ENCODE assay signal across 29 cellular contexts in the genomic region with DNA sequence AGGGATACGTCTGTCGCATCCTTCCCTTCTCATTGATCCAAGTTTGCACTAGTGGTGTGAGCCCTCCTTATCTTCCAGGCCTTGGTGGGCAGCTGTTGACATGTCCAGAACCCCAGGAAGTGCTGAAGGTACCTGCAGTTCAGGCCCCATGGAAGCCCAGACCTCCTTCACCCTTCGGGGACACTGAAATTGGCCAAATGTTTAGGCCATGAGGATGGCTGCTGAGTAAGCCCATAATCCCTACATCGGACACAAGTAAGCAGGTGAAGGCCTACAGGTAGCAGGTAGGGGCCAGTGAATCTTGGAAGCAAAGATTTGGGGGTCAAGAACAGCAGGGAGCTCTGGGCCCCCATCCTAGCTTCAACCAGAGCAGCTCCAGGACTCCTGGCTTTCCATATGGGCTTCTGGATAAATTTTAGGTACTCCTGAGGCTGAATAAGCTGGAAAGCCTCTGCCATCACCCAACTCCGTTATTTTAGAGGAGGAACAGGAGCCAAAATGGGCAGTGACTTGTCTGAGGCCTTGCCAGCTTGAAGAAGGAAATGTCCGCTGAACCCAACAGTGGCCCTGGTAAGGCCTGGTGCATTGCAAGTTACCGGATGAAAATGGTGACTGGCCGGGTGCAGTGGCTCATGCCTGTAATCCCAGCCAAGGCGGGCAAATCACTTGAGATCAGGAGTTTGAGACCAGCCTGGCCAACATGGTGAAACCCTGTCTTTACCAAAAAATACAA. TPM values are rescaled to one million over a fixed set of nuclear protein-coding genes. Genes with fewer than 3 reads are reported as not detected.
DNase-seq lines count a peak whose midpoint lies in the region; ATAC-seq, FAIRE-seq and TF ChIP-seq lines count a peak whose summit lies in the region.
"Had no signal": no experiment of that assay in that cellular context is flagged by ENCODE, and none has a peak within 500 bp of the region (broad histone marks: within the 10 kb centered on the region; RNA-seq: fewer than 3 reads in every experiment).

No MANE protein-coding gene starts in this region.

- H3K27ac ChIP-seq in HepG2 (ENCODE audit: extremely low read length, insufficient read depth, low read length): no peak overlapping the region
- H3K27ac ChIP-seq: A549, epithelial cell of prostate, hepatocyte, pancreas, VCaP had no signal

- H3K9ac ChIP-seq in HepG2 (ENCODE audit: insufficient read depth, low read depth, low read length): no peak overlapping the region

- no peak overlapping the region for H3K27ac Mint-ChIP-seq in activated CD8-positive, alpha-beta memory T cell treated with anti-CD3 and anti-CD28 coated beads, Interleukin-2, amount 10 ng/mL, durations not matched to agents 7 days and 5 days
- peak overlapping the region; percentile 31 for H3K27ac Mint-ChIP-seq in activated naive CD8-positive, alpha-beta T cell treated with anti-CD3 and anti-CD28 coated beads for 36 hours
- peak overlapping the region; percentile 65 for H3K27ac Mint-ChIP-seq in stimulated activated naive B cell treated with anti-CD40 and anti-IgM and Interleukin-4, amounts not matched to agents 10 μg/mL and 1 μg/mL and 100 μg/mL, for 72 hours

- H3K4me1 ChIP-seq in HepG2 (ENCODE audit: insufficient read depth, low read length) (0 out of 2 replicates have a peak, but pooled peaks cover 5% of the 10 kb centered on the region), HAP-1 (peaks cover 5% of the 10 kb centered on the region; the same call in 1 of the 2 replicates)

- in situ Hi-C loops in HepG2 (cut with HindIII; ENCODE audit: extremely low pct_ligation_motif_present, low pct_unique_long_range_greater_than_20kb): loop anchor here (5.0 kb wide), 1 partner anchor 161 kb away; no protein-coding TSS in a partner anchor
- in situ Hi-C loops in HAP-1 (cut with MboI; ENCODE audit: low sequenced_read_pairs): loop anchor here (10.0 kb wide), 1 partner anchor 159 kb away; no protein-coding TSS in a partner anchor

- no peaks in the 10 kb centered on the region for H3K27me3 ChIP-seq in HepG2 (ENCODE audit: control insufficient read depth in 1 of 2, insufficient read depth in 2 of 2, low read length in 2 of 2)
- no peaks in the 10 kb centered on the region for H3K27me3 ChIP-seq in HAP-1 (ENCODE audit: low read depth)
- H3K27me3 ChIP-seq: hepatocyte, pancreas had no signal

- CTCF ChIA-PET in activated CD8-positive, alpha-beta memory T cell treated with anti-CD3 and anti-CD28 coated beads, Interleukin-2, amount 10 ng/mL, durations not matched to agents 7 days and 5 days (lab: Charles Lee): interaction anchor here (0.8 to 3.4 kb wide), 3 partner anchors 45 to 184 kb away, joined by 3 to 10 read pairs (median 8); a partner anchor contains a TSS
- CTCF ChIA-PET in HepG2 (lab: Yijun Ruan, JAX; ENCODE audit: low intra/inter-chr PET ratio, low total read pairs): no interaction called here

- TF ChIP-seq CTCF in HepG2 (CRISPR knock-in tag; IDR thresholded peaks at IDR 0.05): no peak

- BruUV-seq in HepG2 (replicated peaks; lab: Mats Ljungman, UMichigan): no TSS peak

- no peak for TF ChIP-seq EP300 in HepG2 (IDR thresholded peaks at IDR 0.05; ENCODE audit: low read depth in 2 of 2, low read length in 2 of 2)
- TF ChIP-seq EP300 in HepG2 (CRISPR knock-in tag; IDR thresholded peaks at IDR 0.05; ENCODE audit: borderline replicate concordance): no peak

- TF ChIP-seq POLR2A in HepG2 (IDR thresholded peaks at IDR 0.05; ENCODE audit: insufficient read depth in 1 of 2, low read depth in 2 of 2, low read length in 2 of 2): no peak

- peaks cover 10% of the 10 kb centered on the region for H3K36me3 Mint-ChIP-seq in activated CD8-positive, alpha-beta memory T cell treated with anti-CD3 and anti-CD28 coated beads, Interleukin-2, amount 10 ng/mL, durations not matched to agents 7 days and 5 days
- peaks cover 30% of the 10 kb centered on the region for H3K36me3 Mint-ChIP-seq in activated naive CD8-positive, alpha-beta T cell treated with anti-CD3 and anti-CD28 coated beads for 36 hours
- H3K36me3 Mint-ChIP-seq in stimulated activated naive B cell treated with anti-CD40 and anti-IgM and Interleukin-4, amounts not matched to agents 10 μg/mL and 1 μg/mL and 100 μg/mL, for 72 hours: peaks cover 24 to 46% of the 10 kb centered on the region in 2 donors

- H2AFZ ChIP-seq in HepG2 (ENCODE audit: low read length): no peak overlapping the region
- H2AFZ ChIP-seq: hepatocyte had no signal

- H3K9me3 Mint-ChIP-seq in activated CD8-positive, alpha-beta memory T cell treated with anti-CD3 and anti-CD28 coated beads, Interleukin-2, amount 10 ng/mL, durations not matched to agents 7 days and 5 days (ENCODE audit: low read depth): no peaks in the 10 kb centered on the region
- peaks cover 2% of the 10 kb centered on the region for H3K9me3 Mint-ChIP-seq in activated naive CD8-positive, alpha-beta T cell treated with anti-CD3 and anti-CD28 coated beads for 36 hours
- H3K9me3 Mint-ChIP-seq in stimulated activated naive B cell treated with anti-CD40 and anti-IgM and Interleukin-4, amounts not matched to agents 10 μg/mL and 1 μg/mL and 100 μg/mL, for 72 hours: peaks cover 0 to 3% of the 10 kb centered on the region in 2 donors
- H3K9me3 Mint-ChIP-seq: CD4-positive, alpha-beta memory T cell had no signal

- H3K4me2 ChIP-seq in HepG2 (ENCODE audit: low read depth, low read length): no peak overlapping the region
- H3K4me2 ChIP-seq: A549, hepatocyte had no signal

- intact Hi-C loops in HepG2 (cut with micrococcal nuclease; ENCODE audit: unreplicated experiment): no loop called here

- WGBS in HepG2 (ENCODE audit: low lambda C conversion rate): 96% methylated on average over 9 of the region's 9 CpGs

- POLR2A ChIA-PET in HepG2 (lab: Yijun Ruan, JAX): no interaction called here

- DNase-seq in activated CD8-positive, alpha-beta memory T cell treated with anti-CD3 and anti-CD28 coated beads for 24 hours: peak; percentile 51
- DNase-seq in activated CD8-positive, alpha-beta memory T cell treated with anti-CD3 and anti-CD28 coated beads, Interleukin-2, amount 10 ng/mL, durations not matched to agents 7 days and 5 days: no peak
- no peak for DNase-seq in activated naive CD8-positive, alpha-beta T cell treated with anti-CD3 and anti-CD28 coated beads for 36 hours
- DNase-seq in HepG2 (ENCODE audit: low spot score) (no peak), HAP-1 (ENCODE audit: low spot score in 2 of 2) (no peak), NCI-H128 (lab: John Stamatoyannopoulos, UW; ENCODE audit: unreplicated experiment) (no peak)
- no peak for DNase-seq in stimulated activated naive B cell treated with anti-CD40 and anti-IgM and Interleukin-4, amounts not matched to agents 10 μg/mL and 1 μg/mL and 100 μg/mL, for 72 hours
- DNase-seq: activated CD4-positive, alpha-beta T cell treated with anti-CD3 and anti-CD28 coated beads for 36 hours; activated naive CD4-positive, alpha-beta T cell; activated T-cell treated with anti-CD3 and anti-CD28 coated beads, Interleukin-2, amount 50 U/mL, for 48 hours; CD4-positive, alpha-beta memory T cell; DMS 273 treated with DMSO at 0.1 percent for 48 hours; EL; HCEC 1CT; Karpas-422; NCI-H1417 treated with DMSO at 0.1 percent for 48 hours; NCI-H2029 treated with DMSO at 0.1 percent for 48 hours; NCI-H524 treated with DMSO at 0.1 percent for 48 hours; OCI-M1; pancreas; stimulated activated naive CD8-positive, alpha-beta T cell treated with anti-CD3 and anti-CD28 coated beads, Interleukin-15, Interleukin-2, amounts not matched to agents 100 U/mL and 50 U/mL, for 24 hours; T1000 had no signal

- H3K9me3 ChIP-seq in HepG2 (ENCODE audit: low read length) (no peaks in the 10 kb centered on the region), HAP-1 (no peaks in the 10 kb centered on the region)
- H3K9me3 ChIP-seq: A549, pancreas had no signal

- H3K4me3 ChIP-seq in HepG2 (replicated peaks in 1 of 3; ENCODE audit: insufficient read depth in 1 of 3, low read depth in 2 of 3, low read length in 3 of 3): no peak overlapping the region
- no peak overlapping the region for H3K4me3 ChIP-seq in HAP-1
- H3K4me3 ChIP-seq: A549, hepatocyte, lung, pancreas, skin epidermis had no signal

- H3K4me3 Mint-ChIP-seq in activated CD8-positive, alpha-beta memory T cell treated with anti-CD3 and anti-CD28 coated beads, Interleukin-2, amount 10 ng/mL, durations not matched to agents 7 days and 5 days: no peak overlapping the region
- no peak overlapping the region for H3K4me3 Mint-ChIP-seq in activated naive CD8-positive, alpha-beta T cell treated with anti-CD3 and anti-CD28 coated beads for 36 hours
- H3K4me3 Mint-ChIP-seq in stimulated activated naive B cell treated with anti-CD40 and anti-IgM and Interleukin-4, amounts not matched to agents 10 μg/mL and 1 μg/mL and 100 μg/mL, for 72 hours: peak overlapping the region in 1 of 2 donors; percentile 22
- H3K4me3 Mint-ChIP-seq: activated CD4-positive, alpha-beta T cell treated with anti-CD3 and anti-CD28 coated beads for 36 hours had no signal

- peaks cover 16% of the 10 kb centered on the region for H3K4me1 Mint-ChIP-seq in activated CD8-positive, alpha-beta memory T cell treated with anti-CD3 and anti-CD28 coated beads, Interleukin-2, amount 10 ng/mL, durations not matched to agents 7 days and 5 days
- peaks cover 24% of the 10 kb centered on the region for H3K4me1 Mint-ChIP-seq in activated naive CD8-positive, alpha-beta T cell treated with anti-CD3 and anti-CD28 coated beads for 36 hours
- peaks cover 5 to 23% of the 10 kb centered on the region in 2 donors for H3K4me1 Mint-ChIP-seq in stimulated activated naive B cell treated with anti-CD40 and anti-IgM and Interleukin-4, amounts not matched to agents 10 μg/mL and 1 μg/mL and 100 μg/mL, for 72 hours

- ATAC-seq in activated CD8-positive, alpha-beta memory T cell treated with anti-CD3 and anti-CD28 coated beads, Interleukin-2, amount 10 ng/mL, durations not matched to agents 7 days and 5 days: no peak
- ATAC-seq in HepG2 (no peak), GM18861 (IDR thresholded peaks at IDR 0.05; ENCODE audit: unreplicated experiment) (no peak)
- ATAC-seq in stimulated activated naive B cell treated with anti-CD40 and anti-IgM and Interleukin-4, amounts not matched to agents 10 μg/mL and 1 μg/mL and 100 μg/mL, for 72 hours (replicated peaks): no peak
- ATAC-seq: A549; activated CD4-positive, alpha-beta T cell treated with anti-CD3 and anti-CD28 coated beads for 36 hours; stimulated activated naive CD8-positive, alpha-beta T cell treated with anti-CD3 and anti-CD28 coated beads, Interleukin-15, Interleukin-2, amounts not matched to agents 100 U/mL and 50 U/mL, for 24 hours had no signal

- H3K36me3 ChIP-seq in HepG2 (replicated peaks in 1 of 2; ENCODE audit: control insufficient read depth in 1 of 2, insufficient read depth in 2 of 2, low read length in 2 of 2) (peaks cover 17 to 38% of the 10 kb centered on the region in 2 experiments; a peak in 4 of 5 replicates), HAP-1 (replicated peaks) (peaks cover 20% of the 10 kb centered on the region)

- no peak for FAIRE-seq in HepG2 (lab: Jason Lieb, UNC)
- FAIRE-seq: A549, pancreas had no signal

- H4K20me1 ChIP-seq in HepG2 (ENCODE audit: insufficient read depth, low read length): no peaks in the 10 kb centered on the region; the same call in 1 of the 2 replicates

- H3K79me2 ChIP-seq in HepG2 (ENCODE audit: insufficient read depth, low read length): no peaks in the 10 kb centered on the region
- H3K79me2 ChIP-seq: hepatocyte had no signal

- no peaks in the 10 kb centered on the region for H3K27me3 Mint-ChIP-seq in activated CD8-positive, alpha-beta memory T cell treated with anti-CD3 and anti-CD28 coated beads, Interleukin-2, amount 10 ng/mL, durations not matched to agents 7 days and 5 days
- H3K27me3 Mint-ChIP-seq in activated naive CD8-positive, alpha-beta T cell treated with anti-CD3 and anti-CD28 coated beads for 36 hours: no peaks in the 10 kb centered on the region
- H3K27me3 Mint-ChIP-seq in stimulated activated naive B cell treated with anti-CD40 and anti-IgM and Interleukin-4, amounts not matched to agents 10 μg/mL and 1 μg/mL and 100 μg/mL, for 72 hours: no peaks in the 10 kb centered on the region
- H3K27me3 Mint-ChIP-seq: activated CD4-positive, alpha-beta T cell treated with anti-CD3 and anti-CD28 coated beads for 36 hours; CD4-positive, alpha-beta memory T cell had no signal

- TF ChIP-seq RAD21 in HepG2 (CRISPR knock-in tag; IDR thresholded peaks at IDR 0.05): no peak

RNA-seq across cellular contexts. Expression of a gene that starts 45.2 kb away (rescaled TPM):
- total RNA-seq in activated CD8-positive, alpha-beta memory T cell treated with anti-CD3 and anti-CD28 coated beads, Interleukin-2, amount 10 ng/mL, durations not matched to agents 7 days and 5 days: 10 to 100 TPM; 27.0 to 28.7 TPM
- 10 to 100 TPM; 24.9 to 25.7 TPM for total RNA-seq in activated naive CD8-positive, alpha-beta T cell treated with anti-CD3 and anti-CD28 coated beads for 36 hours
- total RNA-seq in HepG2 (2016; rRNA removed; fragmentation: Illumina TruSeq; extraction: Trizol): 18.3 and 28.2 TPM in 2 replicates
- 3.4 and 4.3 TPM in 2 replicates for total RNA-seq in HepG2 (2016; cell fraction: cytosol; rRNA removed; fragmentation: Illumina TruSeq; extraction: Trizol; ENCODE audit: low read depth)
- total RNA-seq in HepG2 (2016; cell fraction: insoluble cytoplasmic fraction; rRNA removed; fragmentation: Illumina TruSeq; extraction: Trizol): 18.9 and 25.4 TPM in 2 replicates
- total RNA-seq in HepG2 (2016; cell fraction: membrane; rRNA removed; fragmentation: Illumina TruSeq; extraction: Trizol): 10.0 and 14.7 TPM in 2 replicates
- total RNA-seq in HepG2 (2016; cell fraction: nucleus; rRNA removed; fragmentation: Illumina TruSeq; extraction: Trizol): 27.6 and 33.4 TPM in 2 replicates
- polyA plus RNA-seq in HepG2 (2011; rRNA removed): 11.9 and 17.8 TPM in 2 replicates
- 6.2 and 6.3 TPM in 2 replicates for polyA plus RNA-seq in HepG2 (2011; cell fraction: cytosol; rRNA removed)
- polyA plus RNA-seq in HepG2 (2011; cell fraction: nucleus; rRNA removed): 24.9 and 45.2 TPM in 2 replicates
- 25.4 and 32.4 TPM in 2 replicates for polyA plus RNA-seq in HepG2 (2012)
- polyA plus RNA-seq in HepG2 (2016; cell fraction: cytosol; fragmentation: Illumina TruSeq; extraction: Trizol; ENCODE audit: low read depth): 1.6 and 2.2 TPM in 2 replicates
- polyA plus RNA-seq in HepG2 (2016; cell fraction: insoluble cytoplasmic fraction; fragmentation: Illumina TruSeq; extraction: Trizol; ENCODE audit: low read depth): 25.6 and 32.0 TPM in 2 replicates
- polyA plus RNA-seq in HepG2 (2016; cell fraction: membrane; fragmentation: Illumina TruSeq; extraction: Trizol; ENCODE audit: low read depth): 5.2 and 5.5 TPM in 2 replicates
- polyA plus RNA-seq in HepG2 (2016; cell fraction: nucleus; fragmentation: Illumina TruSeq; extraction: Trizol; ENCODE audit: insufficient read depth, low read depth): 67.7 and 78.0 TPM in 2 replicates
- polyA minus RNA-seq in HepG2 (2011; rRNA and poly(A)+ RNA removed; ENCODE audit: low replicate concordance): 30.7 and 35.6 TPM in 2 replicates
- polyA minus RNA-seq in HepG2 (2011; cell fraction: cytosol; rRNA and poly(A)+ RNA removed): 18.7 and 21.0 TPM in 2 replicates
- 26.3 and 32.9 TPM in 2 replicates for polyA minus RNA-seq in HepG2 (2011; cell fraction: nucleus; rRNA and poly(A)+ RNA removed)

RNA-seq across cellular contexts. Expression of a gene that starts 45.7 kb away (rescaled TPM):
- total RNA-seq in activated CD8-positive, alpha-beta memory T cell treated with anti-CD3 and anti-CD28 coated beads, Interleukin-2, amount 10 ng/mL, durations not matched to agents 7 days and 5 days: 10 to 100 TPM; 56.7 to 69.8 TPM
- total RNA-seq in activated naive CD8-positive, alpha-beta T cell treated with anti-CD3 and anti-CD28 coated beads for 36 hours: 10 to 100 TPM; 45.6 to 47.4 TPM
- 32.8 and 35.2 TPM in 2 replicates for total RNA-seq in HepG2 (2016; rRNA removed; fragmentation: Illumina TruSeq; extraction: Trizol)
- total RNA-seq in HepG2 (2016; cell fraction: cytosol; rRNA removed; fragmentation: Illumina TruSeq; extraction: Trizol; ENCODE audit: low read depth): 5.6 TPM in 2 replicates
- 29.2 and 33.7 TPM in 2 replicates for total RNA-seq in HepG2 (2016; cell fraction: insoluble cytoplasmic fraction; rRNA removed; fragmentation: Illumina TruSeq; extraction: Trizol)
- 14.7 and 16.1 TPM in 2 replicates for total RNA-seq in HepG2 (2016; cell fraction: membrane; rRNA removed; fragmentation: Illumina TruSeq; extraction: Trizol)
- 83.8 and 92.0 TPM in 2 replicates for total RNA-seq in HepG2 (2016; cell fraction: nucleus; rRNA removed; fragmentation: Illumina TruSeq; extraction: Trizol)
- 101 and 122 TPM in 2 replicates for polyA plus RNA-seq in HepG2 (2011; rRNA removed)
- polyA plus RNA-seq in HepG2 (2011; cell fraction: cytosol; rRNA removed): 31.0 and 49.1 TPM in 2 replicates
- 221 and 244 TPM in 2 replicates for polyA plus RNA-seq in HepG2 (2011; cell fraction: nucleus; rRNA removed)
- polyA plus RNA-seq in HepG2 (2012): 49.1 and 54.7 TPM in 2 replicates
- 2.9 and 3.1 TPM in 2 replicates for polyA plus RNA-seq in HepG2 (2016; cell fraction: cytosol; fragmentation: Illumina TruSeq; extraction: Trizol; ENCODE audit: low read depth)
- polyA plus RNA-seq in HepG2 (2016; cell fraction: insoluble cytoplasmic fraction; fragmentation: Illumina TruSeq; extraction: Trizol; ENCODE audit: low read depth): 37.7 TPM in 2 replicates
- 8.1 and 9.1 TPM in 2 replicates for polyA plus RNA-seq in HepG2 (2016; cell fraction: membrane; fragmentation: Illumina TruSeq; extraction: Trizol; ENCODE audit: low read depth)
- polyA plus RNA-seq in HepG2 (2016; cell fraction: nucleus; fragmentation: Illumina TruSeq; extraction: Trizol; ENCODE audit: insufficient read depth, low read depth): 201 TPM in 2 replicates
- polyA minus RNA-seq in HepG2 (2011; rRNA and poly(A)+ RNA removed; ENCODE audit: low replicate concordance): 56.5 and 73.9 TPM in 2 replicates
- 31.0 and 37.3 TPM in 2 replicates for polyA minus RNA-seq in HepG2 (2011; cell fraction: cytosol; rRNA and poly(A)+ RNA removed)
- polyA minus RNA-seq in HepG2 (2011; cell fraction: nucleus; rRNA and poly(A)+ RNA removed): 167 and 186 TPM in 2 replicates
